14 cellular contexts compared by ENCODE assay signal in the genomic region with DNA sequence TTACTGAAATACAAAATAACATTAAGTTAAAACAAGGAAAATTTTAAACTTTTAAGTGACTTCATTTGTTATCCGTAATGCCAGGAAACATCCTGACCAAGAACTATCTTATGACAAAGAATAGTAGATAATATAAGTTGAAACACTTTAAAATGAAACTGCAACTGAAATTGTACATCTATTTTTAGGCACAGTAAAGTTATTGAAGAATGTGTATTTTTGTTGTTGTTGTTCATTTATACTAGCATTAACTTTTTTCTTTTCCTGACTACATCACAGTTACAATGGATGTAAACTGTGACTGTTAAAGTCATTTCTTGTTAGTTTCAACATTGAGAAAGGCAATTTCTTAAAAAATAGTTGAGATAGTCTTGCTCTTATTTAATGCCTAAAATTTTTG. TPM values are rescaled to one million over a fixed set of nuclear protein-coding genes. Genes with fewer than 3 reads are reported as not detected.
A peak's percentile ranks its signal among the peaks of the same experiment; 100 is the strongest.
DNase-seq lines count a peak whose midpoint lies in the region; ATAC-seq and TF ChIP-seq lines count a peak whose summit lies in the region.
"Had no signal": no experiment of that assay in that cellular context is flagged by ENCODE, and none has a peak within 500 bp of the region (broad histone marks: within the 10 kb centered on the region; RNA-seq: fewer than 3 reads in every experiment).

No MANE protein-coding gene starts in this region.

- H3K4me1 ChIP-seq in esophagus muscularis mucosa = peaks cover 16 to 66% (median 61%) of the 10 kb centered on the region in 4 donors
- H3K4me1 ChIP-seq in gastrocnemius medialis = peaks cover 30 to 48% of the 10 kb centered on the region in 2 donors
- H3K4me1 ChIP-seq in naive thymus-derived CD4-positive, alpha-beta T cell (ENCODE audit: control insufficient read depth in 2 of 2, insufficient read depth in 2 of 2, low read length in 2 of 2) = peaks cover 14 to 16% of the 10 kb centered on the region in 2 donors

- H3K27ac ChIP-seq in esophagus muscularis mucosa (replicated peaks in 1 of 4) = peak overlapping the region; percentile 85 to 87 (median 86)
- peak overlapping the region; percentile 91 to 98 (median 94) for H3K27ac ChIP-seq in gastrocnemius medialis
- H3K27ac ChIP-seq in naive thymus-derived CD4-positive, alpha-beta T cell (ENCODE audit: low read depth, low read length) = no peak overlapping the region

- H3K27ac Mint-ChIP-seq in naive thymus-derived CD4-positive, alpha-beta T cell = no peak overlapping the region
- H3K27ac Mint-ChIP-seq: CD14-positive monocyte had no signal

- H3K4me3 Mint-ChIP-seq in naive thymus-derived CD4-positive, alpha-beta T cell = no peak overlapping the region

- no peaks in the 10 kb centered on the region for H3K36me3 ChIP-seq in BJ (ENCODE audit: control insufficient read depth, insufficient read depth, low read length)
- no peaks in the 10 kb centered on the region for H3K36me3 ChIP-seq in esophagus muscularis mucosa
- no peaks in the 10 kb centered on the region for H3K36me3 ChIP-seq in gastrocnemius medialis
- H3K36me3 ChIP-seq in naive thymus-derived CD4-positive, alpha-beta T cell (ENCODE audit: control insufficient read depth in 2 of 3, insufficient read depth in 3 of 3, low read length in 3 of 3) = no peaks in the 10 kb centered on the region

- H3K27me3 ChIP-seq in BJ (ENCODE audit: control insufficient read depth, insufficient read depth, low read length) (no peaks in the 10 kb centered on the region), esophagus muscularis mucosa (no peaks in the 10 kb centered on the region), gastrocnemius medialis (no peaks in the 10 kb centered on the region)
- peaks cover 14 to 23% of the 10 kb centered on the region in 2 donors for H3K27me3 ChIP-seq in naive thymus-derived CD4-positive, alpha-beta T cell (ENCODE audit: control insufficient read depth in 2 of 2, insufficient read depth in 2 of 2, low read length in 2 of 2)

- POLR2A ChIA-PET in BJ (lab: Charles Lee) = no interaction called here
- POLR2A ChIA-PET in naive thymus-derived CD4-positive, alpha-beta T cell (lab: Charles Lee) = no interaction called here

- ATAC-seq in HG03175 (IDR thresholded peaks at IDR 0.05; ENCODE audit: unreplicated experiment) (peak; percentile 32), gastrocnemius medialis (no peak), HG03342 (IDR thresholded peaks at IDR 0.05; ENCODE audit: unreplicated experiment) (no peak)
- ATAC-seq in naive thymus-derived CD4-positive, alpha-beta T cell = no peak

- H3K4me3 ChIP-seq in BJ (ENCODE audit: low read depth, low read length) = peak overlapping the region; percentile 45
- H3K4me3 ChIP-seq in esophagus muscularis mucosa = peak overlapping the region; percentile 56 to 63 (median 60)
- peak overlapping the region; percentile 65 to 72 (median 66) for H3K4me3 ChIP-seq in gastrocnemius medialis
- H3K4me3 ChIP-seq in naive thymus-derived CD4-positive, alpha-beta T cell (ENCODE audit: low read length) = no peak overlapping the region

- H3K9me3 ChIP-seq in esophagus muscularis mucosa = no peaks in the 10 kb centered on the region
- H3K9me3 ChIP-seq in gastrocnemius medialis = no peaks in the 10 kb centered on the region
- H3K9me3 ChIP-seq in naive thymus-derived CD4-positive, alpha-beta T cell (ENCODE audit: control insufficient read depth in 2 of 3, low read length in 3 of 3) = no peaks in the 10 kb centered on the region

- H3K27me3 Mint-ChIP-seq in naive thymus-derived CD4-positive, alpha-beta T cell = peaks cover 41 to 70% (median 49%) of the 10 kb centered on the region in 5 donors

- intact Hi-C loops in esophagus muscularis mucosa (cut with DNase I) = no loop called here
- intact Hi-C loops in gastrocnemius medialis (cut with DNase I; ENCODE audit: low total_unique reads) = loop anchor here (10.0 kb wide), 1 partner anchor 204 kb away; no protein-coding TSS in a partner anchor
- intact Hi-C loops in naive thymus-derived CD4-positive, alpha-beta T cell (cut with micrococcal nuclease) = no loop called here

- no peak for TF ChIP-seq EP300 in esophagus muscularis mucosa (IDR thresholded peaks at IDR 0.05)

- 53% methylated on average over 1 of the region's 1 CpG for WGBS in esophagus muscularis mucosa

- CTCF ChIA-PET in BJ (lab: Yijun Ruan, JAX) = interaction anchor here (1.2 to 6.5 kb wide), 4 partner anchors 26 to 115 kb away, joined by 4 to 136 read pairs (median 37); no protein-coding TSS in a partner anchor
- CTCF ChIA-PET in naive thymus-derived CD4-positive, alpha-beta T cell (lab: Charles Lee) = interaction anchor here (7.2 kb wide), 1 partner anchor 92 kb away, joined by 69 read pairs; no protein-coding TSS in a partner anchor

- H3K4me1 Mint-ChIP-seq in naive thymus-derived CD4-positive, alpha-beta T cell = peaks cover 17 to 40% (median 35%) of the 10 kb centered on the region in 7 donors

- no peak for TF ChIP-seq CTCF in BJ (IDR thresholded peaks at IDR 0.05; ENCODE audit: insufficient read depth, low read depth, low read length)
- no peak for TF ChIP-seq CTCF in esophagus muscularis mucosa (IDR thresholded peaks at IDR 0.05)
- no peak for TF ChIP-seq CTCF in gastrocnemius medialis (IDR thresholded peaks at IDR 0.05 in 4 of 5, conservative IDR thresholded peaks at IDR 0.05 in 1 of 5)

- TF ChIP-seq POLR2A in esophagus muscularis mucosa (IDR thresholded peaks at IDR 0.05; ENCODE audit: low read depth) = no peak
- no peak for TF ChIP-seq POLR2A in gastrocnemius medialis (IDR thresholded peaks at IDR 0.05)

- H3K36me3 Mint-ChIP-seq in naive thymus-derived CD4-positive, alpha-beta T cell = no peaks in the 10 kb centered on the region

- DNase-seq in BJ (ENCODE audit: low read depth) = no peak
- DNase-seq in esophagus muscularis mucosa (ENCODE audit: extremely low spot score) = no peak
- DNase-seq in gastrocnemius medialis = no peak
- no peak for DNase-seq in naive thymus-derived CD4-positive, alpha-beta T cell
- DNase-seq in NCI-H446 treated with DMSO at 0.1 percent for 48 hours (lab: John Stamatoyannopoulos, UW) = no peak
- DNase-seq in RKO (ENCODE audit: low spot score) = no peak
- DNase-seq: activated CD4-positive, CD25-positive, alpha-beta regulatory T cell treated with anti-CD3 and anti-CD28 coated beads, Interleukin-2, amount 50 U/mL, for 72 hours; activated effector memory CD4-positive, alpha-beta T cell treated with anti-CD3 and anti-CD28 coated beads, Interleukin-2, amount 50 U/mL, for 16 hours; MV-4-11; SHP77 treated with DMSO at 0.1 percent for 48 hours; stimulated activated naive CD4-positive, alpha-beta T cell had no signal

- in situ Hi-C loops in gastrocnemius medialis (cut with MboI; ENCODE audit: low sequenced_read_pairs in 4 of 4) = loop anchor here in 2 of 4 donors (5.0 to 10.0 kb wide), 2 partner anchors 84 to 91 kb away; no protein-coding TSS in a partner anchor

- H3K9me3 Mint-ChIP-seq in naive thymus-derived CD4-positive, alpha-beta T cell = no peaks in the 10 kb centered on the region

RNA-seq across cellular contexts. Expression of a gene that starts 2.6 kb away (rescaled TPM):
- 18.3 and 22.0 TPM in 2 replicates for polyA plus RNA-seq in BJ (2011; rRNA removed)
- 34.9 and 35.6 TPM in 2 replicates for polyA minus RNA-seq in BJ (2011; rRNA and poly(A)+ RNA removed)
- total RNA-seq in esophagus muscularis mucosa = 10 to 100 TPM; 28.1 to 81.8 (median 32.0) TPM
- total RNA-seq in gastrocnemius medialis = 10 to 100 TPM in 3 of 4 donors, 1 to 10 TPM in 1; 4.8 to 35.5 (median 34.1) TPM
- total RNA-seq in naive thymus-derived CD4-positive, alpha-beta T cell = 1 to 10 TPM in 1 of 5 experiments, under 1 TPM in 4; 0.10 to 4.5 (median 0.40) TPM
- not detected for polyA plus RNA-seq in naive thymus-derived CD4-positive, alpha-beta T cell

RNA-seq across cellular contexts. Expression of a gene that starts 40.6 kb away (rescaled TPM):
- polyA plus RNA-seq in BJ (2011; rRNA removed) = 4.4 and 8.4 TPM in 2 replicates
- polyA minus RNA-seq in BJ (2011; rRNA and poly(A)+ RNA removed) = 3.1 and 6.5 TPM in 2 replicates
- 10 to 100 TPM; 12.6 to 19.4 (median 14.9) TPM for total RNA-seq in esophagus muscularis mucosa
- 1 to 10 TPM; 5.8 to 9.9 (median 6.7) TPM for total RNA-seq in gastrocnemius medialis
- 10 to 100 TPM; 26.4 to 36.1 (median 27.7) TPM for total RNA-seq in naive thymus-derived CD4-positive, alpha-beta T cell
- polyA plus RNA-seq in naive thymus-derived CD4-positive, alpha-beta T cell = 10 to 100 TPM; 29.9 to 35.8 TPM
